8 cellular contexts compared by ENCODE assay signal in genomic region chr19:11090264-11091032, GRCh38. TPM values are rescaled to one million over a fixed set of nuclear protein-coding genes. Genes with fewer than 3 reads are reported as not detected.
DNase-seq lines count a peak whose midpoint lies in the region; ATAC-seq and TF ChIP-seq lines count a peak whose summit lies in the region.

No MANE protein-coding gene starts in this region.

- H3K36me3 ChIP-seq in psoas muscle (ENCODE audit: insufficient read depth in 1 of 2, low read depth in 1 of 2), result no peaks in the 10 kb centered on the region
- H3K36me3 ChIP-seq in urinary bladder (ENCODE audit: insufficient read depth), result no peaks in the 10 kb centered on the region

- DNase-seq in GM13976 (ENCODE audit: low spot score) (peak; percentile 96), NCI-H187 (lab: John Stamatoyannopoulos, UW) (peak; percentile 26 to 90), T-helper 2 cell (peak; percentile 94 to 99 (median 95)), anterior cingulate cortex (lab: John Stamatoyannopoulos, UW) (peak; percentile 49 to 98 (median 94)), right cardiac atrium (peak; percentile 99), psoas muscle (peak; percentile 96 to 97)

- H3K9me3 ChIP-seq in right cardiac atrium (ENCODE audit: control insufficient read depth, low read length) (no peaks in the 10 kb centered on the region), psoas muscle (no peaks in the 10 kb centered on the region)

- H3K27ac ChIP-seq in right cardiac atrium (ENCODE audit: low read length), result peak overlapping the region; percentile 98
- H3K27ac ChIP-seq in psoas muscle, result peak overlapping the region; percentile 83
- H3K27ac ChIP-seq in urinary bladder (ENCODE audit: low read depth), result peak overlapping the region; percentile 99

- under 1% methylated on average over 66 of the region's 66 CpGs for WGBS in right cardiac atrium
- WGBS in psoas muscle, 3 donors, result 1% methylated on average over 37 to 66 of the region's 66 CpGs
- WGBS in urinary bladder, result under 1% methylated on average over 66 of the region's 66 CpGs

- ATAC-seq in HG02885 (IDR thresholded peaks at IDR 0.05; ENCODE audit: poor library complexity, unreplicated experiment) (peak; percentile 87), right cardiac atrium (peak; percentile 92 to 93), psoas muscle (peak; percentile 91 to 95 (median 94))

- H3K4me3 ChIP-seq in right cardiac atrium (ENCODE audit: low read length) (peak overlapping the region; percentile 73), psoas muscle (peak overlapping the region; percentile 70), urinary bladder (ENCODE audit: low read depth, low read length) (peak overlapping the region; percentile 63)

- peaks cover 5% of the 10 kb centered on the region for H3K4me1 ChIP-seq in right cardiac atrium (ENCODE audit: control insufficient read depth, insufficient read depth, low read length)
- H3K4me1 ChIP-seq in psoas muscle, result peaks cover 18% of the 10 kb centered on the region
- H3K4me1 ChIP-seq in urinary bladder (ENCODE audit: insufficient read depth), result no peaks in the 10 kb centered on the region

- in situ Hi-C loops in GM13976 (cut with MboI; ENCODE audit: low sequenced_read_pairs, unreplicated experiment), result no loop called here

- H3K27me3 ChIP-seq in right cardiac atrium (ENCODE audit: control insufficient read depth, insufficient read depth), result no peaks in the 10 kb centered on the region
- H3K27me3 ChIP-seq in psoas muscle (ENCODE audit: insufficient read depth in 3 of 3, low read length in 2 of 3), result peaks cover 0 to 59% (median 6%) of the 10 kb centered on the region in 3 donors

- intact Hi-C loops in right cardiac atrium (cut with DNase I), result no loop called here
- intact Hi-C loops in psoas muscle (cut with DNase I), result no loop called here

- TF ChIP-seq CTCF in GM13976 (IDR thresholded peaks at IDR 0.05; ENCODE audit: borderline replicate concordance, control extremely low read depth, extremely low read depth, insufficient read depth, missing control alignments), result peak; percentile 4
- no peak for TF ChIP-seq CTCF in psoas muscle (IDR thresholded peaks at IDR 0.05)

RNA-seq across cellular contexts. Expression of gene LDLR, which starts 1.2 kb away (rescaled TPM):
- total RNA-seq in right cardiac atrium (100 to 1,000 TPM in 1 of 4 donors, 10 to 100 TPM in 2, 1 to 10 TPM in 1; 7.6 to 101 (median 21.6) TPM), psoas muscle (10 to 100 TPM in 1 of 4 donors, 1 to 10 TPM in 3; 3.2 to 10.1 (median 6.0) TPM), urinary bladder (48.6 TPM)
- polyA plus RNA-seq in right cardiac atrium (19.3 TPM), psoas muscle (1 to 10 TPM; 1.7 to 5.4 (median 2.2) TPM), urinary bladder (44.9 TPM)

Comparison
In these comparisons a context has a peak if more than half of its experiments do, and no peak if none do; other contexts are left out.
1. Peak in every context shown above with its lines: DNase-seq, ATAC-seq, H3K4me3 ChIP-seq and H3K27ac ChIP-seq.